In genomic region chr2:75226617-75227016, GRCh38 we compare ENCODE assay signal across 9 cellular contexts. TPM values are rescaled to one million over a fixed set of nuclear protein-coding genes. Genes with fewer than 3 reads are reported as not detected.
"Had no signal": no experiment of that assay in that cellular context is flagged by ENCODE, and none has a peak within 500 bp of the region (broad histone marks: within the 10 kb centered on the region; RNA-seq: fewer than 3 reads in every experiment).

No MANE protein-coding gene starts in this region.

- H3K4me3 ChIP-seq: GM12878 had no signal

- DNase-seq: GDM1, GF-D8 had no signal

- FAIRE-seq: G401.6, GM12878, GM12891, GM12892, GM18507, GM19239 had no signal

- ATAC-seq: GM12878 had no signal

RNA-seq across cellular contexts. Expression of gene TACR1, which starts 27.3 kb away (rescaled TPM):
- total RNA-seq: G401 had no signal
